8 cellular contexts compared by ENCODE assay signal in genomic region chrX:2627272-2627867, GRCh38.
A peak's percentile ranks its signal among the peaks of the same experiment; 100 is the strongest.
DNase-seq lines count a peak whose midpoint lies in the region; ATAC-seq and TF ChIP-seq lines count a peak whose summit lies in the region.

No MANE protein-coding gene starts in this region.

- no peak overlapping the region for H3K4me2 ChIP-seq in neural cell (ENCODE audit: low read length)

- no peak for TF ChIP-seq EP300 in neural cell (conservative IDR thresholded peaks at IDR 0.05; ENCODE audit: poor library complexity, severe bottlenecking)

- no peaks in the 10 kb centered on the region for H3F3A ChIP-seq in neural cell (ENCODE audit: insufficient read depth, low read length, poor library complexity, severe bottlenecking)

- H3K4me1 ChIP-seq in SJCRH30 = no peaks in the 10 kb centered on the region

- H3K9me3 ChIP-seq in SJCRH30 (replicated peaks) = peaks cover 10% of the 10 kb centered on the region
- H3K9me3 ChIP-seq in neural cell (ENCODE audit: low read length) = no peaks in the 10 kb centered on the region

- no peaks in the 10 kb centered on the region for H3K79me2 ChIP-seq in neural cell (replicated peaks; ENCODE audit: insufficient read depth, low read length)

- ATAC-seq in HG02938 (IDR thresholded peaks at IDR 0.05; ENCODE audit: unreplicated experiment) = no peak

- DNase-seq in GM12864 (ENCODE audit: low read depth) = no peak
- peak; percentile 15 for DNase-seq in HFF-Myc (ENCODE audit: extremely low read depth, low read depth)
- DNase-seq in SJCRH30 = peak; percentile 53 to 73
- DNase-seq in ecto neural progenitor cell (ENCODE audit: low spot score) = peak; percentile 57
- no peak for DNase-seq in NCI-H2227 treated with DMSO at 0.1 percent for 48 hours (lab: John Stamatoyannopoulos, UW)
- DNase-seq in foreskin melanocyte = no peak

- TF ChIP-seq CTCF in GM12864 (IDR thresholded peaks at IDR 0.05; ENCODE audit: low read depth, low read length, missing control alignments) (peak; percentile 75), HFF-Myc (IDR thresholded peaks at IDR 0.05; ENCODE audit: low read depth, low read length, missing control alignments) (peak; percentile 64), neural cell (IDR thresholded peaks at IDR 0.05; ENCODE audit: poor library complexity, severe bottlenecking) (peak; percentile 68)

- no peak overlapping the region for H3K9ac ChIP-seq in neural cell (ENCODE audit: low read length)

- H2AFZ ChIP-seq in neural cell (ENCODE audit: low read depth, low read length) = no peak overlapping the region

- no peak overlapping the region for H3K27ac ChIP-seq in SJCRH30
- H3K27ac ChIP-seq in neural cell (ENCODE audit: low read length) = no peak overlapping the region

- no peaks in the 10 kb centered on the region for H3K27me3 ChIP-seq in SJCRH30
- no peaks in the 10 kb centered on the region for H3K27me3 ChIP-seq in neural cell (ENCODE audit: insufficient read depth, low read depth, low read length)

- H3K36me3 ChIP-seq in SJCRH30 (peaks cover 4% of the 10 kb centered on the region; the same call in 1 of the 2 replicates), neural cell (ENCODE audit: insufficient read depth, low read length) (no peaks in the 10 kb centered on the region)

- no peaks in the 10 kb centered on the region for H4K20me1 ChIP-seq in neural cell (ENCODE audit: insufficient read depth)

- no peaks in the 10 kb centered on the region for H3K9me2 ChIP-seq in neural cell (ENCODE audit: insufficient read depth, low read length)

- no peak overlapping the region for H3K4me3 ChIP-seq in GM12864 (ENCODE audit: low read depth, low read length)
- H3K4me3 ChIP-seq in HFF-Myc (replicated peaks; ENCODE audit: low read depth, low read length) = no peak overlapping the region
- no peak overlapping the region for H3K4me3 ChIP-seq in SJCRH30
- no peak overlapping the region for H3K4me3 ChIP-seq in neural cell (ENCODE audit: low read length)

- TF ChIP-seq RAD21 in neural cell (conservative IDR thresholded peaks at IDR 0.05) = peak; percentile 78

TF ChIP-seq in neural cell, 6 proteins besides CTCF, POLR2A, EP300 and RAD21:
- peak; percentile 76 for TF ChIP-seq SMC3 (conservative IDR thresholded peaks at IDR 0.05; ENCODE audit: poor library complexity)
- TF ChIP-seq, protein P1, sequence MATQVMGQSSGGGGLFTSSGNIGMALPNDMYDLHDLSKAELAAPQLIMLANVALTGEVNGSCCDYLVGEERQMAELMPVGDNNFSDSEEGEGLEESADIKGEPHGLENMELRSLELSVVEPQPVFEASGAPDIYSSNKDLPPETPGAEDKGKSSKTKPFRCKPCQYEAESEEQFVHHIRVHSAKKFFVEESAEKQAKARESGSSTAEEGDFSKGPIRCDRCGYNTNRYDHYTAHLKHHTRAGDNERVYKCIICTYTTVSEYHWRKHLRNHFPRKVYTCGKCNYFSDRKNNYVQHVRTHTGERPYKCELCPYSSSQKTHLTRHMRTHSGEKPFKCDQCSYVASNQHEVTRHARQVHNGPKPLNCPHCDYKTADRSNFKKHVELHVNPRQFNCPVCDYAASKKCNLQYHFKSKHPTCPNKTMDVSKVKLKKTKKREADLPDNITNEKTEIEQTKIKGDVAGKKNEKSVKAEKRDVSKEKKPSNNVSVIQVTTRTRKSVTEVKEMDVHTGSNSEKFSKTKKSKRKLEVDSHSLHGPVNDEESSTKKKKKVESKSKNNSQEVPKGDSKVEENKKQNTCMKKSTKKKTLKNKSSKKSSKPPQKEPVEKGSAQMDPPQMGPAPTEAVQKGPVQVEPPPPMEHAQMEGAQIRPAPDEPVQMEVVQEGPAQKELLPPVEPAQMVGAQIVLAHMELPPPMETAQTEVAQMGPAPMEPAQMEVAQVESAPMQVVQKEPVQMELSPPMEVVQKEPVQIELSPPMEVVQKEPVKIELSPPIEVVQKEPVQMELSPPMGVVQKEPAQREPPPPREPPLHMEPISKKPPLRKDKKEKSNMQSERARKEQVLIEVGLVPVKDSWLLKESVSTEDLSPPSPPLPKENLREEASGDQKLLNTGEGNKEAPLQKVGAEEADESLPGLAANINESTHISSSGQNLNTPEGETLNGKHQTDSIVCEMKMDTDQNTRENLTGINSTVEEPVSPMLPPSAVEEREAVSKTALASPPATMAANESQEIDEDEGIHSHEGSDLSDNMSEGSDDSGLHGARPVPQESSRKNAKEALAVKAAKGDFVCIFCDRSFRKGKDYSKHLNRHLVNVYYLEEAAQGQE (IDR thresholded peaks at IDR 0.05; ENCODE audit: borderline replicate concordance) = no peak

Comparison
In these comparisons a context has a peak if more than half of its experiments do, and no peak if none do; other contexts are left out.
1. DNase-seq: peak in HFF-Myc (single experiment), SJCRH30 (2 of 2) and ecto neural progenitor cell (single experiment); none in GM12864 (single experiment), NCI-H2227 treated with DMSO at 0.1 percent for 48 hours (single experiment) and foreskin melanocyte (single experiment).
2. Peak in every context shown above with its lines, with median percentiles within 50 percentile points of each other: CTCF ChIP-seq.